ENCODE assay signal across 1 cellular context in the genomic region with DNA sequence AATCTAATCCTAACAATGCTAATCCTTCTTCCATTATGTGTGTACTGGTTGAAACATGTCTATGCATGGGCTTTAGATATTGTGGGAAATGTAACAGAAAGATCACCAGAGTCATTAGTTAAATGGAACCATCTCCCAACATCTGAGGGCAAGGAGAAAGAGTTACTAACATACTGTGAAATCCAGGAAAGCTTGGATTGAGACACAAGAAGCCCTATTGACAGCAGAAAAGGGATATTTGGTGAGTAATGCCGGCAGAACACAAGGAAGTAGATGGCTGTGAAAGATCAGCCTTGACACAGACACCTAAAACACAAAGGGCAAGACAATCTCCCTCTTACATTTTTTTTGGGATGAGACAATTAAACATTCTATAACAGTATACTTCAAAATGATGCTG.
TF ChIP-seq lines count a peak whose summit lies in the region.

No MANE protein-coding gene starts in this region.

TF ChIP-seq in SK-N-SH, 30 proteins besides CTCF, POLR2A, EP300 and RAD21 (continued from another document):
- TF ChIP-seq ZBTB33 (IDR thresholded peaks at IDR 0.05; ENCODE audit: borderline replicate concordance, low read depth) (no peak), ELF1 (IDR thresholded peaks at IDR 0.05) (no peak), RCOR1 (IDR thresholded peaks at IDR 0.05; ENCODE audit: low read length) (no peak), TEAD4 (IDR thresholded peaks at IDR 0.05; ENCODE audit: borderline replicate concordance, insufficient read depth) (no peak), NRF1 (IDR thresholded peaks at IDR 0.05; ENCODE audit: low read depth, low read length) (no peak), JUND (IDR thresholded peaks at IDR 0.05) (no peak), YY1 (IDR thresholded peaks at IDR 0.05; ENCODE audit: low read depth) (no peak), FOSL2 (IDR thresholded peaks at IDR 0.05; ENCODE audit: borderline replicate concordance, low read depth) (no peak), RXRA (IDR thresholded peaks at IDR 0.05; ENCODE audit: borderline replicate concordance, low read depth) (no peak)
